In the genomic region with DNA sequence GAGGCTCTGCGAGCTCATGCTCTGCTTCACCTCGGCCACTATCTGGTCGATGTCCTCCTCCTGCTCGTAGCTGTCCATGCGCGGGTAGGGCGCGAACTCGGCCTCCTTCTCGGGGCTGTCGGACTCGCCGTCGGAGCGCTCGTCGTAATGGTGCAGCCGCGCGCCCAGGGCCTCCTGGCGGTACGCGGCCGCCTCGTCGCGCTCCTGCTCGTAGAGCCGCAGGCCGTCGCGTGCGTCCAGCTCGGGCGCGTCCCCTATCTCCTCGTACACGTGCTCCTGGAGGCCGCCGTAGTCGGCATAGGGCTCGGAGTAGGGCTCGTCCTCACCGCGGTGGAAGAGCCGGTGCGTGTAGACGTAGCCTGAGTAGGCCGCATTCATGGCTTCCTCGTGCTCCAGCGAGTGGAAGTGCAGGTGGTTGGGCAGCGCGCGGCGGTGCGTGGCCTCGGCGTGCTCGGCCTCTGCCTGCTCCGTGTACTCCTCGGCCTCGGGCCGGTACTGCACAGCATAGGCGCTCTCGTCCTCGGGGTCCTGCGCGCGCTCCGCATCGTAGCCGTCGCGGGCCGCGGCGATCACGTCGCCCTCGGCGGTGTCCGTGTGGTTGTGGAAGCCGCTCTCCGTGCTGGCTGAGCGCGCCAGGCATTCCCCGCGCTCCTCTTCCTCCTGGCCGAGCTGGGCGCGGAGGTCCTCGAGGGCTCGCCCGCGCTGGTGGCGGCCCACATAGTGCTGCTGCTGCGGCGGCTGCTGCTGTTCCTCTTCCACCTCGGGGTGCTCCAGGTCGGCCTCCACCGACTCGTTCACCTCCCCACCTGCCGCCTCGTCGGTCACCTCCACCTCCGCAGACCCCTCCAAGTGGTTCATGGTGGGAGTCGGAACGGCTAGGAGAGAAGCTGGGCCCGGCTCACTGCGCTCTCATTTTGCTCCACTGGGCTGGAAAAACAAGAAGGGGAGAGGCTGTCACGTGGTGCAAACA, we compare ENCODE assay signal across 1 cellular context.
TF ChIP-seq lines count a peak whose summit lies in the region.

No MANE protein-coding gene starts in this region.

TF ChIP-seq in GM23338, 12 proteins besides CTCF, POLR2A, EP300 and RAD21 (continued from another document):
- TF ChIP-seq, protein P1, sequence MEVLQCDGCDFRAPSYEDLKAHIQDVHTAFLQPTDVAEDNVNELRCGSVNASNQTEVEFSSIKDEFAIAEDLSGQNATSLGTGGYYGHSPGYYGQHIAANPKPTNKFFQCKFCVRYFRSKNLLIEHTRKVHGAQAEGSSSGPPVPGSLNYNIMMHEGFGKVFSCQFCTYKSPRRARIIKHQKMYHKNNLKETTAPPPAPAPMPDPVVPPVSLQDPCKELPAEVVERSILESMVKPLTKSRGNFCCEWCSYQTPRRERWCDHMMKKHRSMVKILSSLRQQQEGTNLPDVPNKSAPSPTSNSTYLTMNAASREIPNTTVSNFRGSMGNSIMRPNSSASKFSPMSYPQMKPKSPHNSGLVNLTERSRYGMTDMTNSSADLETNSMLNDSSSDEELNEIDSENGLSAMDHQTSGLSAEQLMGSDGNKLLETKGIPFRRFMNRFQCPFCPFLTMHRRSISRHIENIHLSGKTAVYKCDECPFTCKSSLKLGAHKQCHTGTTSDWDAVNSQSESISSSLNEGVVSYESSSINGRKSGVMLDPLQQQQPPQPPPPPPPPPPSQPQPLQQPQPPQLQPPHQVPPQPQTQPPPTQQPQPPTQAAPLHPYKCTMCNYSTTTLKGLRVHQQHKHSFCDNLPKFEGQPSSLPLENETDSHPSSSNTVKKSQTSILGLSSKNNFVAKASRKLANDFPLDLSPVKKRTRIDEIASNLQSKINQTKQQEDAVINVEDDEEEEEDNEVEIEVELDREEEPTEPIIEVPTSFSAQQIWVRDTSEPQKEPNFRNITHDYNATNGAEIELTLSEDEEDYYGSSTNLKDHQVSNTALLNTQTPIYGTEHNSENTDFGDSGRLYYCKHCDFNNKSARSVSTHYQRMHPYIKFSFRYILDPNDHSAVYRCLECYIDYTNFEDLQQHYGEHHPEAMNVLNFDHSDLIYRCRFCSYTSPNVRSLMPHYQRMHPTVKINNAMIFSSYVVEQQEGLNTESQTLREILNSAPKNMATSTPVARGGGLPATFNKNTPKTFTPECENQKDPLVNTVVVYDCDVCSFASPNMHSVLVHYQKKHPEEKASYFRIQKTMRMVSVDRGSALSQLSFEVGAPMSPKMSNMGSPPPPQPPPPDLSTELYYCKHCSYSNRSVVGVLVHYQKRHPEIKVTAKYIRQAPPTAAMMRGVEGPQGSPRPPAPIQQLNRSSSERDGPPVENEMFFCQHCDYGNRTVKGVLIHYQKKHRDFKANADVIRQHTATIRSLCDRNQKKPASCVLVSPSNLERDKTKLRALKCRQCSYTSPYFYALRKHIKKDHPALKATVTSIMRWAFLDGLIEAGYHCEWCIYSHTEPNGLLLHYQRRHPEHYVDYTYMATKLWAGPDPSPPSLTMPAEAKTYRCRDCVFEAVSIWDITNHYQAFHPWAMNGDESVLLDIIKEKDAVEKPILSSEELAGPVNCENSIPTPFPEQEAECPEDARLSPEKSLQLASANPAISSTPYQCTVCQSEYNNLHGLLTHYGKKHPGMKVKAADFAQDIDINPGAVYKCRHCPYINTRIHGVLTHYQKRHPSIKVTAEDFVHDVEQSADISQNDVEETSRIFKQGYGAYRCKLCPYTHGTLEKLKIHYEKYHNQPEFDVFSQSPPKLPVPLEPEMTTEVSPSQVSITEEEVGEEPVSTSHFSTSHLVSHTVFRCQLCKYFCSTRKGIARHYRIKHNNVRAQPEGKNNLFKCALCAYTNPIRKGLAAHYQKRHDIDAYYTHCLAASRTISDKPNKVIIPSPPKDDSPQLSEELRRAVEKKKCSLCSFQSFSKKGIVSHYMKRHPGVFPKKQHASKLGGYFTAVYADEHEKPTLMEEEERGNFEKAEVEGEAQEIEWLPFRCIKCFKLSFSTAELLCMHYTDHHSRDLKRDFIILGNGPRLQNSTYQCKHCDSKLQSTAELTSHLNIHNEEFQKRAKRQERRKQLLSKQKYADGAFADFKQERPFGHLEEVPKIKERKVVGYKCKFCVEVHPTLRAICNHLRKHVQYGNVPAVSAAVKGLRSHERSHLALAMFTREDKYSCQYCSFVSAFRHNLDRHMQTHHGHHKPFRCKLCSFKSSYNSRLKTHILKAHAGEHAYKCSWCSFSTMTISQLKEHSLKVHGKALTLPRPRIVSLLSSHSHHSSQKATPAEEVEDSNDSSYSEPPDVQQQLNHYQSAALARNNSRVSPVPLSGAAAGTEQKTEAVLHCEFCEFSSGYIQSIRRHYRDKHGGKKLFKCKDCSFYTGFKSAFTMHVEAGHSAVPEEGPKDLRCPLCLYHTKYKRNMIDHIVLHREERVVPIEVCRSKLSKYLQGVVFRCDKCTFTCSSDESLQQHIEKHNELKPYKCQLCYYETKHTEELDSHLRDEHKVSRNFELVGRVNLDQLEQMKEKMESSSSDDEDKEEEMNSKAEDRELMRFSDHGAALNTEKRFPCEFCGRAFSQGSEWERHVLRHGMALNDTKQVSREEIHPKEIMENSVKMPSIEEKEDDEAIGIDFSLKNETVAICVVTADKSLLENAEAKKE (CRISPR knock-in tag; IDR thresholded peaks at IDR 0.05): no peak
TF ChIP-seq in GM23338: peak in this region for 0.
